In genomic region chr1:237098517-237098916, GRCh38 we compare ENCODE assay signal across 17 cellular contexts. TPM values are rescaled to one million over a fixed set of nuclear protein-coding genes. Genes with fewer than 3 reads are reported as not detected.
"Had no signal": no experiment of that assay in that cellular context is flagged by ENCODE, and none has a peak within 500 bp of the region (broad histone marks: within the 10 kb centered on the region; RNA-seq: fewer than 3 reads in every experiment).

No MANE protein-coding gene starts in this region.

- H3K4me3 ChIP-seq: gastroesophageal sphincter, left lung had no signal

- H3K9me3 ChIP-seq: gastroesophageal sphincter, left lung had no signal

- H3K9me3 Mint-ChIP-seq: activated CD4-positive, alpha-beta memory T cell treated with anti-CD3 and anti-CD28 coated beads for 36 hours; activated naive CD4-positive, alpha-beta T cell treated with anti-CD3 and anti-CD28 coated beads, Interleukin-2, amount 10 ng/mL, durations not matched to agents 7 days and 5 days; effector memory CD8-positive, alpha-beta T cell had no signal

- FAIRE-seq: astrocyte, keratinocyte had no signal

- H3K4me1 ChIP-seq: left lung, parathyroid adenoma had no signal

- H3K27ac Mint-ChIP-seq: activated CD4-positive, alpha-beta memory T cell treated with anti-CD3 and anti-CD28 coated beads for 36 hours; activated CD8-positive, alpha-beta memory T cell treated with anti-CD3 and anti-CD28 coated beads, Interleukin-2, amount 10 ng/mL, durations not matched to agents 7 days and 5 days; activated naive CD4-positive, alpha-beta T cell treated with anti-CD3 and anti-CD28 coated beads, Interleukin-2, amount 10 ng/mL, durations not matched to agents 7 days and 5 days; effector memory CD8-positive, alpha-beta T cell; naive thymus-derived CD8-positive, alpha-beta T cell; stimulated activated memory B cell treated with anti-CD40 and anti-IgM and Interleukin-4, amounts not matched to agents 10 μg/mL and 1 μg/mL and 100 μg/mL, for 72 hours had no signal

- H3K36me3 ChIP-seq: gastroesophageal sphincter, left lung had no signal

- H3K27me3 Mint-ChIP-seq: activated CD4-positive, alpha-beta memory T cell treated with anti-CD3 and anti-CD28 coated beads for 36 hours; activated CD8-positive, alpha-beta memory T cell treated with anti-CD3 and anti-CD28 coated beads, Interleukin-2, amount 10 ng/mL, durations not matched to agents 7 days and 5 days; activated naive CD4-positive, alpha-beta T cell treated with anti-CD3 and anti-CD28 coated beads, Interleukin-2, amount 10 ng/mL, durations not matched to agents 7 days and 5 days; stimulated activated memory B cell treated with anti-CD40 and anti-IgM and Interleukin-4, amounts not matched to agents 10 μg/mL and 1 μg/mL and 100 μg/mL, for 72 hours had no signal

- ATAC-seq: activated CD8-positive, alpha-beta memory T cell treated with anti-CD3 and anti-CD28 coated beads, Interleukin-2, amount 10 ng/mL, durations not matched to agents 7 days and 5 days; effector memory CD8-positive, alpha-beta T cell; gastroesophageal sphincter; left lung; naive thymus-derived CD8-positive, alpha-beta T cell; stimulated activated memory B cell treated with anti-CD40 and anti-IgM and Interleukin-4, amounts not matched to agents 10 μg/mL and 1 μg/mL and 100 μg/mL, for 72 hours had no signal

- H3K36me3 Mint-ChIP-seq: activated CD4-positive, alpha-beta memory T cell treated with anti-CD3 and anti-CD28 coated beads for 36 hours; activated CD8-positive, alpha-beta memory T cell treated with anti-CD3 and anti-CD28 coated beads, Interleukin-2, amount 10 ng/mL, durations not matched to agents 7 days and 5 days; activated naive CD4-positive, alpha-beta T cell treated with anti-CD3 and anti-CD28 coated beads, Interleukin-2, amount 10 ng/mL, durations not matched to agents 7 days and 5 days; naive thymus-derived CD8-positive, alpha-beta T cell; stimulated activated memory B cell treated with anti-CD40 and anti-IgM and Interleukin-4, amounts not matched to agents 10 μg/mL and 1 μg/mL and 100 μg/mL, for 72 hours had no signal

- H3K4me3 Mint-ChIP-seq: activated CD4-positive, alpha-beta memory T cell treated with anti-CD3 and anti-CD28 coated beads for 36 hours; activated CD8-positive, alpha-beta memory T cell treated with anti-CD3 and anti-CD28 coated beads, Interleukin-2, amount 10 ng/mL, durations not matched to agents 7 days and 5 days; activated naive CD4-positive, alpha-beta T cell treated with anti-CD3 and anti-CD28 coated beads, Interleukin-2, amount 10 ng/mL, durations not matched to agents 7 days and 5 days; effector memory CD8-positive, alpha-beta T cell; naive thymus-derived CD8-positive, alpha-beta T cell; stimulated activated memory B cell treated with anti-CD40 and anti-IgM and Interleukin-4, amounts not matched to agents 10 μg/mL and 1 μg/mL and 100 μg/mL, for 72 hours had no signal

- H3K27me3 ChIP-seq: gastroesophageal sphincter, left lung had no signal

- H3K27ac ChIP-seq: left lung, parathyroid adenoma, VCaP had no signal

- DNase-seq: activated CD4-positive, alpha-beta memory T cell treated with anti-CD3 and anti-CD28 coated beads for 36 hours; activated CD8-positive, alpha-beta memory T cell treated with anti-CD3 and anti-CD28 coated beads, Interleukin-2, amount 10 ng/mL, durations not matched to agents 7 days and 5 days; activated naive CD4-positive, alpha-beta T cell treated with anti-CD3 and anti-CD28 coated beads, Interleukin-2, amount 10 ng/mL, durations not matched to agents 7 days and 5 days; activated T-cell treated with anti-CD3 and anti-CD28 coated beads, Interleukin-2, amount 50 U/mL, for 1 hour; dermis blood vessel endothelial cell; effector memory CD8-positive, alpha-beta T cell; left lung; naive thymus-derived CD8-positive, alpha-beta T cell; stimulated activated CD4-positive, alpha-beta T cell treated with anti-CD3 and anti-CD28 coated beads, Interleukin-2, amount 100 ng/mL, for 48 hours; trophoblast cell had no signal

- H3K4me1 Mint-ChIP-seq: activated CD8-positive, alpha-beta memory T cell treated with anti-CD3 and anti-CD28 coated beads, Interleukin-2, amount 10 ng/mL, durations not matched to agents 7 days and 5 days; activated naive CD4-positive, alpha-beta T cell treated with anti-CD3 and anti-CD28 coated beads, Interleukin-2, amount 10 ng/mL, durations not matched to agents 7 days and 5 days; naive thymus-derived CD8-positive, alpha-beta T cell; stimulated activated memory B cell treated with anti-CD40 and anti-IgM and Interleukin-4, amounts not matched to agents 10 μg/mL and 1 μg/mL and 100 μg/mL, for 72 hours had no signal

RNA-seq across cellular contexts. Expression of gene RYR2, which starts 56.5 kb away (rescaled TPM):
- total RNA-seq: naive thymus-derived CD8-positive, alpha-beta T cell; T-helper 1 cell treated with Interleukin-12 subunit alpha and Interleukin-12 subunit beta and Interleukin-4 antibody, amounts not matched to agents 30 ng/mL and 1 ng/mL, for 36 hours had no signal
- polyA plus RNA-seq: naive thymus-derived CD8-positive, alpha-beta T cell had no signal
